1 cellular context compared by ENCODE assay signal in the genomic region with DNA sequence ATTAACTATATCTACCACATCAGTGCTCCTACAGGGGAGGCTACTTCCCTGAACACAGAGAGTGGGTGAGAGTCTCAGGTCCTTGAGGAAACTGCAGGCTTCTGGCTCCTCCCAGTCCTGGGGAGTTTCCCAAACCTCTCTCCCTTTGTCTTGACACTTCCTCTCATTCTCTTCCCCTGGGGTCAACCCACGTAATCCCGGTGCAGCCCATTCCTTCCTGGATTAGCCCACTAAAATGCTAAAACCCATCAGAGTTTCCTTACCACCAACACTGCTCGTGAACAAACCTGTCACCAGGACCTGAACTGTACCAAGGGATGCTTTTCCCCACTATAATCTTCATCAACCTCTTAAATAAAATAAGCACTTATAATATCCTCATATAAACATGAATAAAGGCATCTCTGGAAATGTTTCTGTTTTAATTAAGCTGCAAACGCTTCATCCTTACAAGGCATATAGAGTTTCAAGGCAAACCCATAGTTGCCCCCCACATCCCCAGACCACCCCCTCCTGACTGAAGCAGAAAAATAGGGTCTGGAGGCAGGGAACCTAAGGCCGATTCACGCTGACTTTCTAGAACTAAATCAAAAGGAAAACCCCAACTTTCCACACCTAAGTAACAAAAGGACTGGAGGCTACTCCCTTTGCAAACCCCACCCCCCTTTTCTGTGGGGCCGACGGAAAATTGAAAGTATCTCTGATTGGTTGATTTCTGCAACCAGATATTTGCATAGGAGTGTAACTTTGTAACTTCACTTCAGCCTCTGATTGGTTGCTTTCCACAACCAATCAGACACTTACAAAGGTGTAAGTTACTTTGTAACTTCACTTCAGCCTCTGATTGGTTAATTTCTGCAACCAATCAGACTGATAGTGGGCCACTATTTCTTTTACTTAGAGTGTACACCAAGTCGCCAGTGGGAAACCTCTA.
TF ChIP-seq lines count a peak whose summit lies in the region.

No MANE protein-coding gene starts in this region.

TF ChIP-seq in HepG2, 621 proteins besides CTCF, POLR2A, EP300 and RAD21 (continued from another document):
- TF ChIP-seq, protein P1, sequence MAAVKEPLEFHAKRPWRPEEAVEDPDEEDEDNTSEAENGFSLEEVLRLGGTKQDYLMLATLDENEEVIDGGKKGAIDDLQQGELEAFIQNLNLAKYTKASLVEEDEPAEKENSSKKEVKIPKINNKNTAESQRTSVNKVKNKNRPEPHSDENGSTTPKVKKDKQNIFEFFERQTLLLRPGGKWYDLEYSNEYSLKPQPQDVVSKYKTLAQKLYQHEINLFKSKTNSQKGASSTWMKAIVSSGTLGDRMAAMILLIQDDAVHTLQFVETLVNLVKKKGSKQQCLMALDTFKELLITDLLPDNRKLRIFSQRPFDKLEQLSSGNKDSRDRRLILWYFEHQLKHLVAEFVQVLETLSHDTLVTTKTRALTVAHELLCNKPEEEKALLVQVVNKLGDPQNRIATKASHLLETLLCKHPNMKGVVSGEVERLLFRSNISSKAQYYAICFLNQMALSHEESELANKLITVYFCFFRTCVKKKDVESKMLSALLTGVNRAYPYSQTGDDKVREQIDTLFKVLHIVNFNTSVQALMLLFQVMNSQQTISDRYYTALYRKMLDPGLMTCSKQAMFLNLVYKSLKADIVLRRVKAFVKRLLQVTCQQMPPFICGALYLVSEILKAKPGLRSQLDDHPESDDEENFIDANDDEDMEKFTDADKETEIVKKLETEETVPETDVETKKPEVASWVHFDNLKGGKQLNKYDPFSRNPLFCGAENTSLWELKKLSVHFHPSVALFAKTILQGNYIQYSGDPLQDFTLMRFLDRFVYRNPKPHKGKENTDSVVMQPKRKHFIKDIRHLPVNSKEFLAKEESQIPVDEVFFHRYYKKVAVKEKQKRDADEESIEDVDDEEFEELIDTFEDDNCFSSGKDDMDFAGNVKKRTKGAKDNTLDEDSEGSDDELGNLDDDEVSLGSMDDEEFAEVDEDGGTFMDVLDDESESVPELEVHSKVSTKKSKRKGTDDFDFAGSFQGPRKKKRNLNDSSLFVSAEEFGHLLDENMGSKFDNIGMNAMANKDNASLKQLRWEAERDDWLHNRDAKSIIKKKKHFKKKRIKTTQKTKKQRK (IDR thresholded peaks at IDR 0.05; ENCODE audit: low read length) = no peak
- TF ChIP-seq, protein P2, sequence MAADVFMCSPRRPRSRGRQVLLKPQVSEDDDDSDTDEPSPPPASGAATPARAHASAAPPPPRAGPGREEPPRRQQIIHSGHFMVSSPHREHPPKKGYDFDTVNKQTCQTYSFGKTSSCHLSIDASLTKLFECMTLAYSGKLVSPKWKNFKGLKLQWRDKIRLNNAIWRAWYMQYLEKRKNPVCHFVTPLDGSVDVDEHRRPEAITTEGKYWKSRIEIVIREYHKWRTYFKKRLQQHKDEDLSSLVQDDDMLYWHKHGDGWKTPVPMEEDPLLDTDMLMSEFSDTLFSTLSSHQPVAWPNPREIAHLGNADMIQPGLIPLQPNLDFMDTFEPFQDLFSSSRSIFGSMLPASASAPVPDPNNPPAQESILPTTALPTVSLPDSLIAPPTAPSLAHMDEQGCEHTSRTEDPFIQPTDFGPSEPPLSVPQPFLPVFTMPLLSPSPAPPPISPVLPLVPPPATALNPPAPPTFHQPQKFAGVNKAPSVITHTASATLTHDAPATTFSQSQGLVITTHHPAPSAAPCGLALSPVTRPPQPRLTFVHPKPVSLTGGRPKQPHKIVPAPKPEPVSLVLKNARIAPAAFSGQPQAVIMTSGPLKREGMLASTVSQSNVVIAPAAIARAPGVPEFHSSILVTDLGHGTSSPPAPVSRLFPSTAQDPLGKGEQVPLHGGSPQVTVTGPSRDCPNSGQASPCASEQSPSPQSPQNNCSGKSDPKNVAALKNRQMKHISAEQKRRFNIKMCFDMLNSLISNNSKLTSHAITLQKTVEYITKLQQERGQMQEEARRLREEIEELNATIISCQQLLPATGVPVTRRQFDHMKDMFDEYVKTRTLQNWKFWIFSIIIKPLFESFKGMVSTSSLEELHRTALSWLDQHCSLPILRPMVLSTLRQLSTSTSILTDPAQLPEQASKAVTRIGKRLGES (CRISPR knock-in tag; IDR thresholded peaks at IDR 0.05; ENCODE audit: borderline replicate concordance) = no peak
- TF ChIP-seq RFX5 (IDR thresholded peaks at IDR 0.05; ENCODE audit: low read depth, low read length) (peak; percentile 60; the same call in 1 of the 2 replicates), ZFP36L1 (CRISPR knock-in tag; IDR thresholded peaks at IDR 0.05) (0 out of 2 replicates have a peak, but pooled peaks have one; percentile 34), KAT8 (CRISPR knock-in tag; IDR thresholded peaks at IDR 0.05) (peak; percentile 46; the same call in 1 of the 2 replicates), ELF3 (CRISPR knock-in tag; IDR thresholded peaks at IDR 0.05) (0 out of 2 replicates have a peak, but pooled peaks have one; percentile 8)
- TF ChIP-seq, protein P3, sequence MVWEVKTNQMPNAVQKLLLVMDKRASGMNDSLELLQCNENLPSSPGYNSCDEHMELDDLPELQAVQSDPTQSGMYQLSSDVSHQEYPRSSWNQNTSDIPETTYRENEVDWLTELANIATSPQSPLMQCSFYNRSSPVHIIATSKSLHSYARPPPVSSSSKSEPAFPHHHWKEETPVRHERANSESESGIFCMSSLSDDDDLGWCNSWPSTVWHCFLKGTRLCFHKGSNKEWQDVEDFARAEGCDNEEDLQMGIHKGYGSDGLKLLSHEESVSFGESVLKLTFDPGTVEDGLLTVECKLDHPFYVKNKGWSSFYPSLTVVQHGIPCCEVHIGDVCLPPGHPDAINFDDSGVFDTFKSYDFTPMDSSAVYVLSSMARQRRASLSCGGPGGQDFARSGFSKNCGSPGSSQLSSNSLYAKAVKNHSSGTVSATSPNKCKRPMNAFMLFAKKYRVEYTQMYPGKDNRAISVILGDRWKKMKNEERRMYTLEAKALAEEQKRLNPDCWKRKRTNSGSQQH (CRISPR knock-in tag; IDR thresholded peaks at IDR 0.05; ENCODE audit: low read depth) = 0 out of 2 replicates have a peak, but pooled peaks have one; percentile 29
